2 cellular contexts compared by ENCODE assay signal in genomic region chr16:30457256-30457655, GRCh38.
TF ChIP-seq lines count a peak whose summit lies in the region.

No MANE protein-coding gene starts in this region.

TF ChIP-seq in GM12891, 5 proteins besides CTCF, POLR2A, EP300 and RAD21:
- 0 out of 2 replicates have a peak, but pooled peaks have one; percentile 17 for TF ChIP-seq POU2F2 (IDR thresholded peaks at IDR 0.05; ENCODE audit: low read depth, low read length)
- TF ChIP-seq TAF1 (IDR thresholded peaks at IDR 0.05; ENCODE audit: low read depth, low read length) = no peak

TF ChIP-seq in HepG2, 621 proteins besides CTCF, POLR2A, EP300 and RAD21:
- TF ChIP-seq HOXA3 (CRISPR knock-in tag; IDR thresholded peaks at IDR 0.05) (no peak), FOXO1 (CRISPR knock-in tag; IDR thresholded peaks at IDR 0.05) (no peak), ZNF773 (CRISPR knock-in tag; IDR thresholded peaks at IDR 0.05; ENCODE audit: borderline replicate concordance) (no peak), MXD4 (CRISPR knock-in tag; IDR thresholded peaks at IDR 0.05) (no peak), MTERF4 (CRISPR knock-in tag; IDR thresholded peaks at IDR 0.05) (0 out of 2 replicates have a peak, but pooled peaks have one; percentile 36), HHEX (CRISPR knock-in tag; IDR thresholded peaks at IDR 0.05) (no peak), ZNF446 (CRISPR knock-in tag; IDR thresholded peaks at IDR 0.05) (0 out of 2 replicates have a peak, but pooled peaks have one; percentile 24), BCL3 (CRISPR knock-in tag; IDR thresholded peaks at IDR 0.05) (no peak), ATF3 (CRISPR knock-in tag; IDR thresholded peaks at IDR 0.05) (no peak), SRSF9 (IDR thresholded peaks at IDR 0.05; ENCODE audit: borderline replicate concordance, insufficient read depth, low read depth, low read length, poor library complexity, severe bottlenecking) (no peak), FOXK1 (CRISPR knock-in tag; IDR thresholded peaks at IDR 0.05; ENCODE audit: borderline replicate concordance, low read depth) (no peak)
